Comparison of ENCODE assay signal across 1 cellular context in genomic region chr3:127680146-127680661, GRCh38.
TF ChIP-seq lines count a peak whose summit lies in the region.

No MANE protein-coding gene starts in this region.

TF ChIP-seq in K562, 482 proteins besides CTCF, POLR2A, EP300 and RAD21:
- TF ChIP-seq CC2D1A (IDR thresholded peaks at IDR 0.05) = no peak
- peak; percentile 65; the same call in 1 of the 2 replicates for TF ChIP-seq ZBTB33 (CRISPR knock-in tag; IDR thresholded peaks at IDR 0.05)
- TF ChIP-seq ZBTB49 (CRISPR knock-in tag; IDR thresholded peaks at IDR 0.05; ENCODE audit: borderline replicate concordance) = no peak
- TF ChIP-seq MGA (IDR thresholded peaks at IDR 0.05) = peak; percentile 25; the same call in 1 of the 2 replicates
- peak; percentile 45; the same call in 1 of the 2 replicates for TF ChIP-seq MAX (CRISPR knock-in tag; IDR thresholded peaks at IDR 0.05)
- no peak for TF ChIP-seq ILK (tag; IDR thresholded peaks at IDR 0.05; ENCODE audit: borderline replicate concordance, low read depth)
- no peak for TF ChIP-seq PREB (CRISPR knock-in tag; IDR thresholded peaks at IDR 0.05)
- TF ChIP-seq SMARCA4 (IDR thresholded peaks at IDR 0.05) = no peak
- TF ChIP-seq EHMT2 (IDR thresholded peaks at IDR 0.05) = no peak
- no peak for TF ChIP-seq DACH1 (IDR thresholded peaks at IDR 0.05; ENCODE audit: partially characterized antibody)
- peak; percentile 35 to 77 for TF ChIP-seq E2F6 (IDR thresholded peaks at IDR 0.05; ENCODE audit: borderline replicate concordance in 1 of 2, extremely low read depth in 1 of 2, insufficient read depth in 1 of 2, insufficient read length in 1 of 2, low read depth in 1 of 2, low read length in 1 of 2, poor library complexity in 1 of 2, severe bottlenecking in 1 of 2)
- TF ChIP-seq ZKSCAN3 (CRISPR knock-in tag; IDR thresholded peaks at IDR 0.05) = no peak
